9 cellular contexts compared by ENCODE assay signal in the genomic region with DNA sequence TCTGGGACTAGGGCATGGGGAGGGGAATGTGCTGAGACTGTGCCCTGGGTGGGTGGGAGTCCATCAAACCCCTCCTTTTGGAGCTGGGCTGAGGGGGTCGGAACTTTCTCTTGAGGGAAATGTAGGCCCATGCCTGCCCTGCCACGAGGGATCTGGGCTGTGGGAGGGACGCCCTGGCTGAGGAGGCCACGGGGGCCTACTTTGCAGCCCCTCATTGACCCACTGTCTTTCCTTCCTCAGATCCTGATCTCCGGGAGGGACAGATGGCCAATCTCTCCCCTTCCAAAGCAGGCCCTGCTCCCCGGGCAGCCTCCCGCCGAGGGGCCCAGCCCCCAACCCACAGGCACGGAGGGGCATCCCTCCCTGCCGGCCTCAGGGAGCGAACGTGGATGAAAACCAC. TPM values are rescaled to one million over a fixed set of nuclear protein-coding genes. Genes with fewer than 3 reads are reported as not detected.
DNase-seq lines count a peak whose midpoint lies in the region; ATAC-seq, FAIRE-seq and TF ChIP-seq lines count a peak whose summit lies in the region.
"Had no signal": no experiment of that assay in that cellular context is flagged by ENCODE, and none has a peak within 500 bp of the region (broad histone marks: within the 10 kb centered on the region; RNA-seq: fewer than 3 reads in every experiment).

No MANE protein-coding gene starts in this region.

- no peak overlapping the region for H3K4me3 ChIP-seq in kidney (ENCODE audit: low read length in 2 of 2)

- 37 to 77% (median 40%) methylated on average over 8 to 12 of the region's 12 CpGs for WGBS in adipose tissue, 3 donors

- peak; percentile 56 for DNase-seq in D341Med (ENCODE audit: low spot score)
- peak; percentile 81 for DNase-seq in kidney
- DNase-seq in sciatic nerve (ENCODE audit: low spot score): no peak
- no peak for DNase-seq in NAMALWA (ENCODE audit: low spot score)
- no peak for DNase-seq in KG1 (lab: John Stamatoyannopoulos, UW)
- no peak for DNase-seq in T1000 (lab: John Stamatoyannopoulos, UW)

- no peaks in the 10 kb centered on the region for H3K9me3 ChIP-seq in kidney (ENCODE audit: control insufficient read depth in 1 of 2, low read length in 2 of 2)

- peaks cover 10 to 11% of the 10 kb centered on the region in 2 donors for H3K4me1 ChIP-seq in kidney (ENCODE audit: control insufficient read depth in 1 of 2, insufficient read depth in 1 of 2, low read depth in 1 of 2, low read length in 2 of 2)

- intact Hi-C loops in kidney (cut with DNase I) (no loop called here), sciatic nerve (cut with DNase I) (no loop called here)

- ATAC-seq in sciatic nerve (peak; percentile 8), HG03442 (IDR thresholded peaks at IDR 0.05; ENCODE audit: unreplicated experiment) (no peak)

- TF ChIP-seq CTCF in kidney (IDR thresholded peaks at IDR 0.05; ENCODE audit: borderline replicate concordance, extremely low read depth, insufficient read depth): no peak

- no peak for FAIRE-seq in kidney (lab: Jason Lieb, UNC)
- FAIRE-seq: D721Med had no signal

- H3K27ac ChIP-seq in adipose tissue (ENCODE audit: low read depth, low read length): peak overlapping the region; percentile 30
- H3K27ac ChIP-seq in kidney (ENCODE audit: low read depth in 2 of 2, low read length in 2 of 2): peak overlapping the region; percentile 83 to 87

- peak overlapping the region; percentile 5 to 71 for H3K9ac ChIP-seq in kidney (ENCODE audit: low read length in 2 of 2)

- peaks cover 6% of the 10 kb centered on the region in 2 donors for H3K36me3 ChIP-seq in kidney (ENCODE audit: control insufficient read depth in 1 of 2, insufficient read depth in 2 of 2, low read length in 2 of 2)

RNA-seq across cellular contexts. Expression of gene LOXL1, which starts 25.3 kb away (rescaled TPM):
- polyA plus RNA-seq in adipose tissue: 10 to 100 TPM in 1 of 3 donors, 1 to 10 TPM in 2; 4.2 to 15.7 (median 6.7) TPM
- total RNA-seq in kidney: 33.2 TPM
- polyA plus RNA-seq in kidney (ENCODE audit: insufficient read depth, low read depth, low replicate concordance): 35.1 TPM
- total RNA-seq in sciatic nerve: 16.6 TPM

RNA-seq across cellular contexts. Expression of gene STOML1, which starts 40.5 kb away (rescaled TPM):
- polyA plus RNA-seq in adipose tissue: 10 to 100 TPM; 10.3 to 17.6 (median 14.4) TPM
- total RNA-seq in kidney: 22.2 TPM
- polyA plus RNA-seq in kidney (ENCODE audit: insufficient read depth, low read depth, low replicate concordance): 15.0 TPM
- total RNA-seq in sciatic nerve: 15.2 TPM

RNA-seq across cellular contexts. Expression of gene PML, which starts 42.9 kb away (rescaled TPM):
- polyA plus RNA-seq in adipose tissue (10 to 100 TPM; 10.5 to 47.9 (median 32.6) TPM), kidney (ENCODE audit: insufficient read depth, low read depth, low replicate concordance) (19.6 TPM)
- total RNA-seq in kidney (82.9 TPM), sciatic nerve (86.6 TPM)

Comparison
In these comparisons a context has a peak if more than half of its experiments do, and no peak if none do; other contexts are left out.
1. DNase-seq: peak in D341Med (single experiment) and kidney (single experiment); none in sciatic nerve (single experiment), NAMALWA (single experiment), KG1 (single experiment) and T1000 (single experiment).